Comparison of ENCODE assay signal across 8 cellular contexts in the genomic region with DNA sequence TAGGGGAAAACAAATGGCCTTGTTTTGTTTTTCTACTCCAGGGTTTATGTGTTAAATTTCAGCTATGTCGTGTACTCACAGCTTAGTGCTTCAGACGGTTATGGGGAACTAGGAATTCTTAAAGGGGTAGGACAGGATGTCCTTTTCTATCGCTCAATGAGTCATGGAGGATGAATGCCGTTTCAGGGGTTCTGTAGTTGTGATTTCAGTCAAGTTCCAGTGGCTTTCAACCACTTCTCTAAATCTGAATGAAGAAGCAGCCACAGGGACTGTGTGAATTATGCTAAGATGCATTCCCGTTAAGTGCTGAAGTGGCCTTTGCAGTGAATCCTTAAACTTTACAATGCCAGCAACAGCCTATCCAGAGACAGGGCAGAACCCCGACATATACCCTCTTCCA.
A peak's percentile ranks its signal among the peaks of the same experiment; 100 is the strongest.
DNase-seq lines count a peak whose midpoint lies in the region; ATAC-seq and TF ChIP-seq lines count a peak whose summit lies in the region.

No MANE protein-coding gene starts in this region.

- H3K27ac Mint-ChIP-seq in activated naive CD8-positive, alpha-beta T cell treated with anti-CD3 and anti-CD28 coated beads, Interleukin-2, amount 50 U/mL, for 24 hours: no peak overlapping the region
- no peak overlapping the region for H3K27ac Mint-ChIP-seq in activated naive CD8-positive, alpha-beta T cell treated with anti-CD3 and anti-CD28 coated beads for 36 hours
- H3K27ac Mint-ChIP-seq in T-helper 17 cell: no peak overlapping the region
- H3K27ac Mint-ChIP-seq in activated CD4-positive, alpha-beta memory T cell treated with anti-CD3 and anti-CD28 coated beads, Interleukin-2, amount 10 ng/mL, durations not matched to agents 7 days and 5 days: no peak overlapping the region

- H3K27me3 ChIP-seq in right atrium auricular region: no peaks in the 10 kb centered on the region

- H3K4me3 ChIP-seq in right atrium auricular region: peak overlapping the region in 1 of 2 donors; percentile 18

- no peaks in the 10 kb centered on the region for H3K27me3 Mint-ChIP-seq in activated naive CD8-positive, alpha-beta T cell treated with anti-CD3 and anti-CD28 coated beads, Interleukin-2, amount 50 U/mL, for 24 hours
- no peaks in the 10 kb centered on the region for H3K27me3 Mint-ChIP-seq in activated naive CD8-positive, alpha-beta T cell treated with anti-CD3 and anti-CD28 coated beads for 36 hours
- no peaks in the 10 kb centered on the region for H3K27me3 Mint-ChIP-seq in T-helper 17 cell
- H3K27me3 Mint-ChIP-seq in activated CD4-positive, alpha-beta memory T cell treated with anti-CD3 and anti-CD28 coated beads, Interleukin-2, amount 10 ng/mL, durations not matched to agents 7 days and 5 days: no peaks in the 10 kb centered on the region

- H3K9me3 ChIP-seq in T-helper 17 cell (ENCODE audit: control insufficient read depth, low read length, poor library complexity, severe bottlenecking) (no peaks in the 10 kb centered on the region), right atrium auricular region (no peaks in the 10 kb centered on the region)

- peak; percentile 58 for ATAC-seq in activated naive CD8-positive, alpha-beta T cell treated with anti-CD3 and anti-CD28 coated beads, Interleukin-2, amount 50 U/mL, for 24 hours
- ATAC-seq in HG03108 (IDR thresholded peaks at IDR 0.05; ENCODE audit: unreplicated experiment): peak; percentile 86
- ATAC-seq in T-helper 17 cell: peak; percentile 57

- CTCF ChIA-PET in activated CD4-positive, alpha-beta memory T cell treated with anti-CD3 and anti-CD28 coated beads, Interleukin-2, amount 10 ng/mL, durations not matched to agents 7 days and 5 days (lab: Charles Lee): no interaction called here

- peaks cover 0 to 42% of the 10 kb centered on the region in 2 donors for H3K4me1 ChIP-seq in right atrium auricular region

- peaks cover 30% of the 10 kb centered on the region for H3K4me1 Mint-ChIP-seq in activated naive CD8-positive, alpha-beta T cell treated with anti-CD3 and anti-CD28 coated beads, Interleukin-2, amount 50 U/mL, for 24 hours
- H3K4me1 Mint-ChIP-seq in activated naive CD8-positive, alpha-beta T cell treated with anti-CD3 and anti-CD28 coated beads for 36 hours: peaks cover 10% of the 10 kb centered on the region
- no peaks in the 10 kb centered on the region for H3K4me1 Mint-ChIP-seq in T-helper 17 cell
- H3K4me1 Mint-ChIP-seq in activated CD4-positive, alpha-beta memory T cell treated with anti-CD3 and anti-CD28 coated beads, Interleukin-2, amount 10 ng/mL, durations not matched to agents 7 days and 5 days: peaks cover 8% of the 10 kb centered on the region

- no peaks in the 10 kb centered on the region for H3K36me3 ChIP-seq in right atrium auricular region

- H3K27ac ChIP-seq in right atrium auricular region: peak overlapping the region; percentile 58 to 67

- peaks cover 6% of the 10 kb centered on the region for H3K9me3 Mint-ChIP-seq in activated naive CD8-positive, alpha-beta T cell treated with anti-CD3 and anti-CD28 coated beads, Interleukin-2, amount 50 U/mL, for 24 hours
- no peaks in the 10 kb centered on the region for H3K9me3 Mint-ChIP-seq in activated naive CD8-positive, alpha-beta T cell treated with anti-CD3 and anti-CD28 coated beads for 36 hours
- H3K9me3 Mint-ChIP-seq in activated CD4-positive, alpha-beta memory T cell treated with anti-CD3 and anti-CD28 coated beads, Interleukin-2, amount 10 ng/mL, durations not matched to agents 7 days and 5 days: no peaks in the 10 kb centered on the region

- H3K36me3 Mint-ChIP-seq in activated naive CD8-positive, alpha-beta T cell treated with anti-CD3 and anti-CD28 coated beads, Interleukin-2, amount 50 U/mL, for 24 hours (ENCODE audit: low read depth): no peaks in the 10 kb centered on the region
- H3K36me3 Mint-ChIP-seq in activated naive CD8-positive, alpha-beta T cell treated with anti-CD3 and anti-CD28 coated beads for 36 hours: no peaks in the 10 kb centered on the region
- H3K36me3 Mint-ChIP-seq in T-helper 17 cell (ENCODE audit: low read depth): no peaks in the 10 kb centered on the region
- H3K36me3 Mint-ChIP-seq in activated CD4-positive, alpha-beta memory T cell treated with anti-CD3 and anti-CD28 coated beads, Interleukin-2, amount 10 ng/mL, durations not matched to agents 7 days and 5 days (ENCODE audit: low read depth): no peaks in the 10 kb centered on the region

- no peak for TF ChIP-seq CTCF in right atrium auricular region (IDR thresholded peaks at IDR 0.05)

- no peak for DNase-seq in activated naive CD8-positive, alpha-beta T cell treated with anti-CD3 and anti-CD28 coated beads, Interleukin-2, amount 50 U/mL, for 24 hours
- DNase-seq in activated naive CD8-positive, alpha-beta T cell treated with anti-CD3 and anti-CD28 coated beads for 36 hours: no peak
- no peak for DNase-seq in T-helper 17 cell
- no peak for DNase-seq in right atrium auricular region (ENCODE audit: low spot score)
- DNase-seq in smooth muscle cell of the brain vasculature (ENCODE audit: low read depth, low spot score): peak; percentile 32
- DNase-seq in NCI-H510A treated with DMSO at 0.1 percent for 48 hours (lab: John Stamatoyannopoulos, UW): no peak
- no peak for DNase-seq in activated CD4-positive, alpha-beta memory T cell treated with anti-CD3 and anti-CD28 coated beads, Interleukin-2, amount 10 ng/mL, durations not matched to agents 7 days and 5 days

- no peak overlapping the region for H3K4me3 Mint-ChIP-seq in activated naive CD8-positive, alpha-beta T cell treated with anti-CD3 and anti-CD28 coated beads, Interleukin-2, amount 50 U/mL, for 24 hours
- H3K4me3 Mint-ChIP-seq in activated naive CD8-positive, alpha-beta T cell treated with anti-CD3 and anti-CD28 coated beads for 36 hours: no peak overlapping the region
- H3K4me3 Mint-ChIP-seq in T-helper 17 cell: no peak overlapping the region
- H3K4me3 Mint-ChIP-seq in activated CD4-positive, alpha-beta memory T cell treated with anti-CD3 and anti-CD28 coated beads, Interleukin-2, amount 10 ng/mL, durations not matched to agents 7 days and 5 days: no peak overlapping the region

- POLR2A ChIA-PET in activated CD4-positive, alpha-beta memory T cell treated with anti-CD3 and anti-CD28 coated beads, Interleukin-2, amount 10 ng/mL, durations not matched to agents 7 days and 5 days (lab: Charles Lee): no interaction called here
